7 cellular contexts compared by ENCODE assay signal in genomic region chr10:106795619-106796018, GRCh38.
DNase-seq lines count a peak whose midpoint lies in the region; ATAC-seq and TF ChIP-seq lines count a peak whose summit lies in the region.

No MANE protein-coding gene starts in this region.

- TF ChIP-seq POLR2A in esophagus muscularis mucosa (IDR thresholded peaks at IDR 0.05; ENCODE audit: low read depth) (no peak), esophagus squamous epithelium (IDR thresholded peaks at IDR 0.05) (no peak)

- H3K27me3 ChIP-seq in esophagus muscularis mucosa = no peaks in the 10 kb centered on the region
- no peaks in the 10 kb centered on the region for H3K27me3 ChIP-seq in smooth muscle cell (ENCODE audit: low read depth)
- no peaks in the 10 kb centered on the region for H3K27me3 ChIP-seq in esophagus squamous epithelium
- no peaks in the 10 kb centered on the region for H3K27me3 ChIP-seq in osteoblast (ENCODE audit: insufficient read depth, low read length)

- H3K79me2 ChIP-seq in smooth muscle cell (ENCODE audit: low read depth) (no peaks in the 10 kb centered on the region), osteoblast (ENCODE audit: insufficient read depth, low read length) (no peaks in the 10 kb centered on the region)

- no peak for TF ChIP-seq EP300 in esophagus muscularis mucosa (IDR thresholded peaks at IDR 0.05)

- DNase-seq in NAMALWA (ENCODE audit: low spot score) (peak; percentile 26), esophagus muscularis mucosa (ENCODE audit: extremely low spot score) (no peak), smooth muscle cell (lab: John Stamatoyannopoulos, UW; ENCODE audit: unreplicated experiment) (no peak), esophagus squamous epithelium (lab: John Stamatoyannopoulos, UW) (no peak), osteoblast (ENCODE audit: insufficient read length, low spot score, missing footprints) (no peak)

- H3K4me2 ChIP-seq in smooth muscle cell (no peak overlapping the region), osteoblast (ENCODE audit: insufficient read depth, low read length) (no peak overlapping the region)

- 23% methylated on average over 4 of the region's 4 CpGs for WGBS in esophagus muscularis mucosa
- 35% methylated on average over 4 of the region's 4 CpGs for WGBS in smooth muscle cell (ENCODE audit: low lambda C conversion rate)
- 23 to 27% methylated on average over 4 of the region's 4 CpGs for WGBS in esophagus squamous epithelium, 2 donors

- H2AFZ ChIP-seq in smooth muscle cell (ENCODE audit: low read depth) (no peak overlapping the region), osteoblast (ENCODE audit: low read length) (no peak overlapping the region)

- H3K9me3 ChIP-seq in esophagus muscularis mucosa (peaks cover 0 to 5% (median 0%) of the 10 kb centered on the region in 4 donors), smooth muscle cell (replicated peaks; ENCODE audit: low read depth) (no peaks in the 10 kb centered on the region), esophagus squamous epithelium (peaks cover 0 to 18% (median 0%) of the 10 kb centered on the region in 3 donors), osteoblast (ENCODE audit: low read depth, low read length) (no peaks in the 10 kb centered on the region)

- intact Hi-C loops in esophagus muscularis mucosa (cut with DNase I) (loop anchor here (10.0 kb wide), 1 partner anchor 359 kb away; no protein-coding TSS in a partner anchor), esophagus squamous epithelium (cut with DNase I) (no loop called here)

- H4K20me1 ChIP-seq in smooth muscle cell (ENCODE audit: low read depth) (no peaks in the 10 kb centered on the region), osteoblast (ENCODE audit: insufficient read depth, low read length) (no peaks in the 10 kb centered on the region)

- H3K27ac ChIP-seq in esophagus muscularis mucosa (replicated peaks in 1 of 4) (no peak overlapping the region), smooth muscle cell (ENCODE audit: low read depth) (no peak overlapping the region), esophagus squamous epithelium (no peak overlapping the region), osteoblast (ENCODE audit: low read depth, low read length) (no peak overlapping the region)

- no peak overlapping the region for H3K9ac ChIP-seq in smooth muscle cell (ENCODE audit: low read depth)

- no peaks in the 10 kb centered on the region for H3K36me3 ChIP-seq in esophagus muscularis mucosa
- no peaks in the 10 kb centered on the region for H3K36me3 ChIP-seq in smooth muscle cell (ENCODE audit: low read depth)
- no peaks in the 10 kb centered on the region for H3K36me3 ChIP-seq in esophagus squamous epithelium
- no peaks in the 10 kb centered on the region for H3K36me3 ChIP-seq in osteoblast (ENCODE audit: insufficient read depth, low read length)

- ATAC-seq in GM18907 (IDR thresholded peaks at IDR 0.05; ENCODE audit: unreplicated experiment) = peak; percentile 99
- peak; percentile 93 for ATAC-seq in HG02623 (IDR thresholded peaks at IDR 0.05; ENCODE audit: unreplicated experiment)

- peak; percentile 52 to 54 (median 53) for TF ChIP-seq CTCF in esophagus muscularis mucosa (IDR thresholded peaks at IDR 0.05)
- peak; percentile 56 for TF ChIP-seq CTCF in smooth muscle cell (IDR thresholded peaks at IDR 0.05; ENCODE audit: borderline replicate concordance, insufficient read depth, poor library complexity, severe bottlenecking)
- TF ChIP-seq CTCF in esophagus squamous epithelium (IDR thresholded peaks at IDR 0.05) = no peak
- TF ChIP-seq CTCF in osteoblast (IDR thresholded peaks at IDR 0.05; ENCODE audit: extremely low read depth, low read depth, low read length) = no peak

- H3K4me3 ChIP-seq in esophagus muscularis mucosa (no peak overlapping the region), smooth muscle cell (no peak overlapping the region), esophagus squamous epithelium (no peak overlapping the region), osteoblast (ENCODE audit: insufficient read depth, low read length) (no peak overlapping the region)

- peaks cover 0 to 10% (median 2%) of the 10 kb centered on the region in 4 donors for H3K4me1 ChIP-seq in esophagus muscularis mucosa
- no peaks in the 10 kb centered on the region for H3K4me1 ChIP-seq in smooth muscle cell (ENCODE audit: low read depth)
- no peaks in the 10 kb centered on the region for H3K4me1 ChIP-seq in esophagus squamous epithelium
- H3K4me1 ChIP-seq in osteoblast (ENCODE audit: insufficient read depth, low read length) = no peaks in the 10 kb centered on the region

- no peaks in the 10 kb centered on the region for H3F3A ChIP-seq in smooth muscle cell (ENCODE audit: low read depth)

Comparison
In these comparisons a context has a peak if more than half of its experiments do, and no peak if none do; other contexts are left out.
1. CTCF ChIP-seq: peak in esophagus muscularis mucosa (3 of 3) and smooth muscle cell (single experiment); none in esophagus squamous epithelium (0 of 6) and osteoblast (single experiment).